19 cellular contexts compared by ENCODE assay signal in the genomic region with DNA sequence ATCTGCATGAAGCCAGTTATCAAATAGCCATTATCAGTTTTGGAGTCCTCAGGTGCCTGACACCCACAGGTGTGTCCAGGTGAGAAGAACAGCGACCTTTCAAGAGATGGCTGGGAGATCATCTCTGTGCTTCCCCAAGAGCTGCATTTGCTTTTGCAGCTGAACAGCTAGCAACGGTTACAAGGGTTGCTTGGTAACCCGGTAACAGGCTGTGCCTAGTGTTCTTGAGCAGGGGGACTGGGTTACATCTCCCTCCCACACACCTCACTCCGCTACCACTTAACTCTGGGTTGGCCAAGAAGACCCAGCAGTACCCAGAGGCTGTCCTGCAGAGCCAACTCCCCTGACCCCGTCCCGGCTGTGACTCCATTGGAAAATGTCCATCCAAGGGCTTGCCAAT.
"Had no signal": no experiment of that assay in that cellular context is flagged by ENCODE, and none has a peak within 500 bp of the region (broad histone marks: within the 10 kb centered on the region; RNA-seq: fewer than 3 reads in every experiment).

No MANE protein-coding gene starts in this region.

- H3K27ac ChIP-seq: hepatocyte, lower lobe of right lung, neutrophil, pancreas, testis, upper lobe of left lung had no signal

- H2AFZ ChIP-seq: hepatocyte had no signal

- H3K4me2 ChIP-seq: hepatocyte, smooth muscle cell had no signal

- DNase-seq: activated CD4-positive, alpha-beta T cell treated with anti-CD3 and anti-CD28 coated beads, Interleukin-2, amount 50 U/mL, for 1 hour; activated CD4-positive, CD25-positive, alpha-beta regulatory T cell treated with anti-CD3 and anti-CD28 coated beads, Interleukin-2, amount 50 U/mL, for 72 hours; activated CD8-positive, alpha-beta memory T cell treated with anti-CD3 and anti-CD28 coated beads for 24 hours; activated effector memory CD4-positive, alpha-beta T cell treated with anti-CD3 and anti-CD28 coated beads, Interleukin-2, amount 50 U/mL, for 16 hours; activated T-cell treated with anti-CD3 and anti-CD28 coated beads, Interleukin-2, amount 50 U/mL, for 72 hours; dermis blood vessel endothelial cell; effector memory CD8-positive, alpha-beta T cell; foreskin fibroblast; left colon; lower lobe of right lung; naive thymus-derived CD8-positive, alpha-beta T cell; pancreas; stimulated activated CD4-positive, alpha-beta T cell treated with anti-CD3 and anti-CD28 coated beads, Interleukin-4, amount 100 ng/mL, for 1 hour; testis; upper lobe of left lung had no signal

- H3K79me2 ChIP-seq: hepatocyte had no signal

- ATAC-seq: activated T-cell treated with anti-CD3 and anti-CD28 coated beads, Interleukin-2, amount 50 U/mL, for 72 hours; effector memory CD8-positive, alpha-beta T cell; left colon; lower lobe of right lung; naive thymus-derived CD8-positive, alpha-beta T cell; sciatic nerve had no signal

- H3K4me1 ChIP-seq: lower lobe of right lung, pancreas, testis, upper lobe of left lung had no signal

- H3K9me3 ChIP-seq: lower lobe of right lung, neutrophil, pancreas, testis, upper lobe of left lung had no signal

- H3K36me3 ChIP-seq: lower lobe of right lung, pancreas had no signal

- H3K27me3 ChIP-seq: hepatocyte, neutrophil, pancreas, testis, upper lobe of left lung had no signal

- H3K4me3 ChIP-seq: hepatocyte, lower lobe of right lung, pancreas, smooth muscle cell, testis, upper lobe of left lung had no signal
